8 cellular contexts compared by ENCODE assay signal in the genomic region with DNA sequence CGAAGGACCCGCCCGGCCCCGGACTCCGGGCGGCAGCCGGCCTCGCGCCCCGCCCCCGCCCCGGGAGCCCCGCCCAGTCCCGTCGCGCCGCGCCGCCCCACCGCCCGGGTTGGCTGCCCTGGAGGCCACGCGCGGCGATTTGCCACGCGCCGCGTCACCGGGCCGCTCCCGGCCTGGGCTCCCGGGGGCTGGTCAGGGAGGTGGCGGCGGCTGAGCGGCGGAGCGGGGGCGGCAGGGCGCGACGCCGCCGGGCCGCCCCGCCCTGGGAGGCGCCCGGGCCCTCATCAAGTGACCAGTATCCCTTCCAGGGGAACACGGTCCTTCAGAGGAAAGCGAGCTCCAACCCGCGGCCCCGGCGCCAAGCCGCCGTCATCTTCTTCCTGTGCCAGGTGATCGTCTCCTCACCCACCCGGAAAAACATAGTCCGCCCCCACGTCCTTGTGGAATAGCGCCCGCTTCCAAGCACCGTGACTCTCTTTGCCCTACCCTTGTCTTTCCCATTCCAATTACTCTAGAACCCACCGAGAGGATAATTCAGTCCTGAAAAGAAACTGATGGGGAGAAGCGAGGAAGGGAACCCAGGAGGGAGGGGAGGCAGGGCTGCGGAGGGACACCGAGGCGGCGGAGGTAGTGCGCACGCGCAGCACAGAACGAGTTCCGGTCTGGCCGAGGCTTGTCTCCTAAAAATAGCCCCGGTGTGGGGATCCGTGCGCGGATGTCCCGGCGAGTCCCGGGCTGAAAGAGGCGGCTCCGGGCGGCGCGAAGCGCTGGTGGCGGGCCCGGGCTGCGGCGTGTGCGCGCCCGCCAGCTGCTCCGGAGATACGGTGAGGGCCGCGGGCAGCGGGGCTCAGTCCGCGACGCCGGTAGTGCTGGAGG. TPM values are rescaled to one million over a fixed set of nuclear protein-coding genes. Genes with fewer than 3 reads are reported as not detected.
A peak's percentile ranks its signal among the peaks of the same experiment; 100 is the strongest.
DNase-seq lines count a peak whose midpoint lies in the region; ATAC-seq, FAIRE-seq and TF ChIP-seq lines count a peak whose summit lies in the region.

A gene (plus strand): TSS at position 704 of the 876 bp plus-strand sequence. CDS start 67,136 bp downstream, outside the sequence.

- H3K27ac Mint-ChIP-seq in astrocyte (ENCODE audit: unreplicated experiment) = peak within 1 kb of the TSS; percentile 82

- H3K79me2 ChIP-seq in astrocyte (ENCODE audit: insufficient read depth, low read length) = peaks cover 42% of the 10 kb centered on the region

- peaks cover 20% of the 10 kb centered on the region for H3K4me1 Mint-ChIP-seq in astrocyte (ENCODE audit: low read depth, unreplicated experiment)

- peak within 1 kb of the TSS; percentile 95 for H3K4me3 Mint-ChIP-seq in astrocyte (ENCODE audit: unreplicated experiment)

- no peaks in the 10 kb centered on the region for H3K27me3 ChIP-seq in astrocyte (ENCODE audit: insufficient read depth, low read length)
- no peaks in the 10 kb centered on the region for H3K27me3 ChIP-seq in uterus

- H3K27me3 Mint-ChIP-seq in astrocyte (ENCODE audit: low read depth, unreplicated experiment) = peaks cover 2% of the 10 kb centered on the region

- H3K9me3 Mint-ChIP-seq in astrocyte (ENCODE audit: unreplicated experiment) = no peaks in the 10 kb centered on the region

- peak; percentile 64 to 94 for TF ChIP-seq POLR2A in uterus (IDR thresholded peaks at IDR 0.05)

- peak; percentile 57 for ATAC-seq in GM18502 (IDR thresholded peaks at IDR 0.05; ENCODE audit: poor library complexity, unreplicated experiment)
- ATAC-seq in HG02938 (IDR thresholded peaks at IDR 0.05; ENCODE audit: unreplicated experiment) = peak; percentile 38

- H3K9ac ChIP-seq in astrocyte (ENCODE audit: low read length) = peak within 1 kb of the TSS; percentile 92

- H3K36me3 ChIP-seq in astrocyte (ENCODE audit: insufficient read depth, low read length) = no peaks in the 10 kb centered on the region
- no peaks in the 10 kb centered on the region for H3K36me3 ChIP-seq in uterus

- peaks cover 25% of the 10 kb centered on the region for H4K20me1 ChIP-seq in astrocyte (ENCODE audit: insufficient read depth, low read length)

- intact Hi-C loops in uterus (cut with DNase I; ENCODE audit: low total_unique reads) = loop anchor here (10.0 kb wide), 1 partner anchor 139 kb away; no protein-coding TSS in a partner anchor

- FAIRE-seq in astrocyte (lab: Jason Lieb, UNC) = no peak

- peak within 1 kb of the TSS; percentile 95 for H3K4me3 ChIP-seq in astrocyte (ENCODE audit: insufficient read depth, low read depth, low read length)
- H3K4me3 ChIP-seq in uterus = peak within 1 kb of the TSS; percentile 66 to 83

- H3K9me3 ChIP-seq in astrocyte (ENCODE audit: insufficient read depth, low read depth, low read length) (no peaks in the 10 kb centered on the region), uterus (no peaks in the 10 kb centered on the region)

- peak within 1 kb of the TSS; percentile 95 for H3K4me2 ChIP-seq in astrocyte (ENCODE audit: low read length)

- no peak for TF ChIP-seq CTCF in astrocyte (IDR thresholded peaks at IDR 0.05; ENCODE audit: insufficient read depth, low read depth, low read length)
- peak in 1 of 4 experiments; percentile 21 for TF ChIP-seq CTCF in uterus (IDR thresholded peaks at IDR 0.05)

- DNase-seq in NCI-H1930 (lab: John Stamatoyannopoulos, UW) = peak; percentile 69 to 79
- DNase-seq in T-helper 22 cell (ENCODE audit: low read depth) = peak; percentile 84
- DNase-seq in astrocyte (ENCODE audit: low read depth) = peak; percentile 95
- peak; percentile 95 for DNase-seq in hepatic stellate cell (ENCODE audit: low spot score)
- peak; percentile 91 for DNase-seq in putamen (ENCODE audit: low spot score)
- peak; percentile 95 for DNase-seq in uterus

- peak within 1 kb of the TSS; percentile 96 for H2AFZ ChIP-seq in astrocyte (ENCODE audit: low read depth, low read length)

- H3K27ac ChIP-seq in astrocyte (ENCODE audit: low read depth, low read length) (peak within 1 kb of the TSS; percentile 90), uterus (peak within 1 kb of the TSS; percentile 98 to 99)

- no peaks in the 10 kb centered on the region for H3K36me3 Mint-ChIP-seq in astrocyte (ENCODE audit: low read depth, unreplicated experiment)

- H3K4me1 ChIP-seq in astrocyte (ENCODE audit: insufficient read depth, low read length) (peaks cover 16% of the 10 kb centered on the region), uterus (peaks cover 0 to 3% of the 10 kb centered on the region in 2 donors)

RNA-seq across cellular contexts. Expression of the gene that starts here (rescaled TPM):
- total RNA-seq in astrocyte (46.3 and 48.8 TPM in 2 replicates), uterus (100 to 1,000 TPM in 2 of 4 donors, 10 to 100 TPM in 2; 78.6 to 138 (median 105) TPM)

Comparison
In these comparisons a context has a peak if more than half of its experiments do, and no peak if none do; other contexts are left out.
1. Peak in every context shown above with its lines: DNase-seq, ATAC-seq, H3K4me3 ChIP-seq and H3K27ac ChIP-seq.